8 cellular contexts compared by ENCODE assay signal in the genomic region with DNA sequence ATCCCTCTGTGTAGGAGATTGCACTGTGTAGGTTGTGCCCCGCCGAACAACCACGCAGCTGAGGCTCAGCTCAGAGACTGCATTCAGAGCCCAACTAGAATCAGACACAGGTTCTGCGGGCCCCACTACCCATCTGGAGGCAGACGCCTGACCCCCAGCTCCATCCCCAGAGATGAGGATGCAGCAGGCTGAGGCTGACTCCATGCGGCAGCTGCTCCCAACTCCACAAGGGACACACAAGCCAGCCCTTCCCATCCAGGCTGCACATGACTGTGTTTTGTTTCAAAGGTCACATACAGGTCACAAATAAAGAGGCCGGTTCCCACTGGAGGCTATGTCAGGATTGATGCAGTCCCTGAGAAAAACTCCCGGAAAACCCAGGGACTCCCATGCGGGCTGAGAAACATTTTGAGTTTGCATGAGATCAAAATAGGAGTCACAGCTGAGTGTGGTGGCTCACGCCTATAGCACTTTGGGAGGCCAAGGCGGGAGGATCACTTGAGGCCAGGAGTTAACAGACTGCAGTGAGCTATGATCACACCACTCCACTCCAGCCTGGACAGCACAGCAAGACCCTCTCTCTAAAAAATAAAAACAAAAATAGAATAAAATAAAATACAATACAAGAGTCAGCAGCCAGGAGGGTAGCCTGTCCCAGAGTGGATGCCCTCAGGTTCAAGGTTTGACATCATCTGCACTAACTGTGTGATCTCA. TPM values are rescaled to one million over a fixed set of nuclear protein-coding genes. Genes with fewer than 3 reads are reported as not detected.
DNase-seq lines count a peak whose midpoint lies in the region; ATAC-seq, FAIRE-seq and TF ChIP-seq lines count a peak whose summit lies in the region.

No MANE protein-coding gene starts in this region.

- peak overlapping the region; percentile 53; the same call in 1 of the 2 replicates for H3K9ac ChIP-seq in BLaER1

- H3K27ac ChIP-seq in BLaER1 = peak overlapping the region; percentile 70

- no peaks in the 10 kb centered on the region for H3K27me3 Mint-ChIP-seq in natural killer cell (ENCODE audit: low read depth in 2 of 2)

- peaks cover 7% of the 10 kb centered on the region; the same call in 1 of the 2 replicates for H3K36me3 ChIP-seq in BLaER1

- no peak overlapping the region for H3K4me3 ChIP-seq in BLaER1

- H3K9me3 ChIP-seq in BLaER1 = no peaks in the 10 kb centered on the region

- peak overlapping the region; percentile 84 for H3K4me2 ChIP-seq in BLaER1

- ATAC-seq in natural killer cell (no peak), HG03159 (IDR thresholded peaks at IDR 0.05; ENCODE audit: unreplicated experiment) (no peak)

- peaks cover 50 to 65% of the 10 kb centered on the region in 2 donors for H3K4me1 Mint-ChIP-seq in natural killer cell

- peak; percentile 4 for FAIRE-seq in endometrium (lab: Jason Lieb, UNC)

- intact Hi-C loops in natural killer cell (cut with micrococcal nuclease) = no loop called here

- peaks cover 71% of the 10 kb centered on the region for H3K4me1 ChIP-seq in BLaER1

- H3K9me3 Mint-ChIP-seq in natural killer cell = no peaks in the 10 kb centered on the region

- peak; percentile 64 for DNase-seq in RPMI7951 (ENCODE audit: low read depth)
- no peak for DNase-seq in natural killer cell
- no peak for DNase-seq in DMS114 treated with DMSO at 0.1 percent for 48 hours (lab: John Stamatoyannopoulos, UW; ENCODE audit: unreplicated experiment)
- no peak for DNase-seq in UCSD-AML1 (lab: John Stamatoyannopoulos, UW; ENCODE audit: unreplicated experiment)
- no peak for DNase-seq in islet precursor cell

- no peak for TF ChIP-seq CTCF in natural killer cell (IDR thresholded peaks at IDR 0.05)

- no peaks in the 10 kb centered on the region for H3K27me3 ChIP-seq in BLaER1

- H3K4me3 Mint-ChIP-seq in natural killer cell = peak overlapping the region; percentile 79

- H3K36me3 Mint-ChIP-seq in natural killer cell = no peaks in the 10 kb centered on the region

- peaks cover 100% of the 10 kb centered on the region for H4K20me1 ChIP-seq in BLaER1

- H3K27ac Mint-ChIP-seq in natural killer cell = peak overlapping the region; percentile 78 to 86

RNA-seq across cellular contexts. Expression of a gene that starts 14.0 kb away (rescaled TPM):
- total RNA-seq in RPMI7951 (2014; rRNA removed; shearing (Covaris generic)) = 6.5 and 7.2 TPM in 2 replicates
- 10 to 100 TPM; 61.1 to 64.3 (median 63.8) TPM for total RNA-seq in natural killer cell

RNA-seq across cellular contexts. Expression of a gene that starts 35.5 kb away (rescaled TPM):
- total RNA-seq in RPMI7951 (2014; rRNA removed; shearing (Covaris generic)) = 172 and 199 TPM in 2 replicates
- 100 to 1,000 TPM; 149 to 179 (median 162) TPM for total RNA-seq in natural killer cell

RNA-seq across cellular contexts. Expression of a gene that starts 49.8 kb away (rescaled TPM):
- 159 TPM in 2 replicates for total RNA-seq in RPMI7951 (2014; rRNA removed; shearing (Covaris generic))
- total RNA-seq in natural killer cell = 10 to 100 TPM; 83.2 to 88.8 (median 86.9) TPM
